ENCODE assay signal across 7 cellular contexts in genomic region chr10:4704034-4704545, GRCh38.
DNase-seq lines count a peak whose midpoint lies in the region; ATAC-seq and TF ChIP-seq lines count a peak whose summit lies in the region.

No MANE protein-coding gene starts in this region.

- ATAC-seq in gastroesophageal sphincter (peak; percentile 46), GM18858 (IDR thresholded peaks at IDR 0.05; ENCODE audit: unreplicated experiment) (no peak), GM18505 (IDR thresholded peaks at IDR 0.05; ENCODE audit: unreplicated experiment) (no peak)

- H3K4me2 ChIP-seq in smooth muscle cell, result peak overlapping the region; percentile 28

- TF ChIP-seq CTCF in gastroesophageal sphincter (IDR thresholded peaks at IDR 0.05), result no peak
- no peak for TF ChIP-seq CTCF in smooth muscle cell (IDR thresholded peaks at IDR 0.05; ENCODE audit: borderline replicate concordance, insufficient read depth, poor library complexity, severe bottlenecking)

- no peak overlapping the region for H3K9ac ChIP-seq in smooth muscle cell (ENCODE audit: low read depth)

- no peak overlapping the region for H2AFZ ChIP-seq in smooth muscle cell (ENCODE audit: low read depth)

- TF ChIP-seq POLR2A in gastroesophageal sphincter (IDR thresholded peaks at IDR 0.05) (no peak), GM18505 (IDR thresholded peaks at IDR 0.05; ENCODE audit: borderline replicate concordance, extremely low read depth, insufficient read depth, insufficient read length) (no peak)

- H3K36me3 ChIP-seq in SJSA1 (no peaks in the 10 kb centered on the region), gastroesophageal sphincter (no peaks in the 10 kb centered on the region), smooth muscle cell (ENCODE audit: low read depth) (no peaks in the 10 kb centered on the region)

- no peak overlapping the region for H3K4me3 ChIP-seq in SJSA1
- H3K4me3 ChIP-seq in gastroesophageal sphincter, result no peak overlapping the region
- H3K4me3 ChIP-seq in smooth muscle cell, result no peak overlapping the region

- H3K79me2 ChIP-seq in smooth muscle cell (ENCODE audit: low read depth), result no peaks in the 10 kb centered on the region

- no peaks in the 10 kb centered on the region for H4K20me1 ChIP-seq in smooth muscle cell (ENCODE audit: low read depth)

- H3F3A ChIP-seq in smooth muscle cell (ENCODE audit: low read depth), result peaks cover 10% of the 10 kb centered on the region

- H3K4me1 ChIP-seq in SJSA1 (replicated peaks) (peaks cover 42% of the 10 kb centered on the region), gastroesophageal sphincter (peaks cover 0 to 5% (median 0%) of the 10 kb centered on the region in 3 donors), smooth muscle cell (ENCODE audit: low read depth) (peaks cover 3% of the 10 kb centered on the region)

- no peaks in the 10 kb centered on the region for H3K27me3 ChIP-seq in SJSA1 (replicated peaks)
- H3K27me3 ChIP-seq in gastroesophageal sphincter, result no peaks in the 10 kb centered on the region
- no peaks in the 10 kb centered on the region for H3K27me3 ChIP-seq in smooth muscle cell (ENCODE audit: low read depth)

- 16 to 31% methylated on average over 2 of the region's 2 CpGs for WGBS in gastroesophageal sphincter (ENCODE audit: low coverage in 1 of 2), 2 donors
- 15% methylated on average over 2 of the region's 2 CpGs for WGBS in smooth muscle cell (ENCODE audit: low lambda C conversion rate)

- H3K27ac ChIP-seq in SJSA1, result peak overlapping the region; percentile 73
- H3K27ac ChIP-seq in gastroesophageal sphincter, result no peak overlapping the region
- peak overlapping the region; percentile 60 for H3K27ac ChIP-seq in smooth muscle cell (ENCODE audit: low read depth)

- H3K9me3 ChIP-seq in SJSA1 (replicated peaks) (no peaks in the 10 kb centered on the region), gastroesophageal sphincter (no peaks in the 10 kb centered on the region), smooth muscle cell (replicated peaks; ENCODE audit: low read depth) (no peaks in the 10 kb centered on the region)

- DNase-seq in HPDE6-E6E7 (ENCODE audit: extremely low spot score), result peak; percentile 39
- DNase-seq in SJSA1 (ENCODE audit: low read depth in 1 of 2, low spot score in 2 of 2), result peak; percentile 55 to 72
- no peak for DNase-seq in smooth muscle cell (lab: John Stamatoyannopoulos, UW; ENCODE audit: unreplicated experiment)
- DNase-seq in cerebellar nuclear complex (lab: John Stamatoyannopoulos, UW), result no peak

- no peak for TF ChIP-seq EP300 in gastroesophageal sphincter (IDR thresholded peaks at IDR 0.05)

Comparison
In these comparisons a context has a peak if more than half of its experiments do, and no peak if none do; other contexts are left out.
1. DNase-seq: peak in HPDE6-E6E7 (single experiment) and SJSA1 (2 of 2); none in smooth muscle cell (single experiment) and cerebellar nuclear complex (0 of 2).
2. H3K27ac ChIP-seq: peak in SJSA1 (single experiment) and smooth muscle cell (single experiment); none in gastroesophageal sphincter (0 of 4).